In genomic region chr5:149371296-149371962, GRCh38 we compare ENCODE assay signal across 9 cellular contexts. TPM values are rescaled to one million over a fixed set of nuclear protein-coding genes. Genes with fewer than 3 reads are reported as not detected.
DNase-seq lines count a peak whose midpoint lies in the region; ATAC-seq and TF ChIP-seq lines count a peak whose summit lies in the region.
"Had no signal": no experiment of that assay in that cellular context is flagged by ENCODE, and none has a peak within 500 bp of the region (broad histone marks: within the 10 kb centered on the region; RNA-seq: fewer than 3 reads in every experiment).

No MANE protein-coding gene starts in this region.

- peaks cover 4% of the 10 kb centered on the region; the same call in 1 of the 2 replicates for H3K4me1 ChIP-seq in Caco-2
- H3K4me1 ChIP-seq in OCI-LY7 (ENCODE audit: insufficient read depth, low read length, poor library complexity, severe bottlenecking): peaks cover 5% of the 10 kb centered on the region
- H3K4me1 ChIP-seq in tibial nerve: peaks cover 0 to 12% (median 3%) of the 10 kb centered on the region in 4 donors

- no peak overlapping the region for H3K4me2 ChIP-seq in OCI-LY7 (ENCODE audit: low read length)

- H3K79me2 ChIP-seq in OCI-LY7 (ENCODE audit: insufficient read depth, low read depth, low read length): no peaks in the 10 kb centered on the region

- peak; percentile 71 for ATAC-seq in GM19468 (IDR thresholded peaks at IDR 0.05; ENCODE audit: extremely low read depth, unreplicated experiment)

- BruUV-seq in Caco-2 (replicated peaks; lab: Mats Ljungman, UMichigan) (no TSS peak), OCI-LY7 (replicated peaks; lab: Mats Ljungman, UMichigan) (no TSS peak)

- no peaks in the 10 kb centered on the region for H3K4me1 Mint-ChIP-seq in Caco-2 (ENCODE audit: low read depth, unreplicated experiment)

- no peak overlapping the region for H2AFZ ChIP-seq in OCI-LY7 (ENCODE audit: low read length)

- no peaks in the 10 kb centered on the region for H3K9me3 Mint-ChIP-seq in Caco-2 (ENCODE audit: unreplicated experiment)

- no peak overlapping the region for H3K4me3 Mint-ChIP-seq in Caco-2 (ENCODE audit: unreplicated experiment)

- H3K27me3 ChIP-seq in Caco-2 (replicated peaks; ENCODE audit: control insufficient read depth, insufficient read depth, low read length) (no peaks in the 10 kb centered on the region), tibial nerve (no peaks in the 10 kb centered on the region)

- H4K20me1 ChIP-seq in OCI-LY7 (ENCODE audit: insufficient read depth, low read length): no peaks in the 10 kb centered on the region

- TF ChIP-seq POLR2A in tibial nerve (IDR thresholded peaks at IDR 0.05): no peak

- CTCF ChIA-PET in Caco-2 (lab: Charles Lee): interaction anchor here (0.6 to 2.9 kb wide), 12 partner anchors 10 to 63 kb away, joined by 3 to 13 read pairs (median 5); partner anchors contain the start of gene PCYOX1L
- CTCF ChIA-PET in OCI-LY7 (lab: Charles Lee; ENCODE audit: unreplicated experiment): interaction anchor here (0.5 to 1.7 kb wide), 6 partner anchors 10 to 215 kb away, joined by 3 to 10 read pairs (median 6); no protein-coding TSS in a partner anchor

- no peaks in the 10 kb centered on the region for H3K36me3 Mint-ChIP-seq in Caco-2 (ENCODE audit: insufficient read depth, unreplicated experiment)

- H3K4me3 ChIP-seq in Caco-2 (ENCODE audit: low read depth, low read length) (no peak overlapping the region), OCI-LY7 (ENCODE audit: low read depth, low read length, poor library complexity, severe bottlenecking) (no peak overlapping the region), tibial nerve (no peak overlapping the region)

- DNase-seq in Caco-2: peak; percentile 77 to 79
- peak; percentile 54 for DNase-seq in HK-2 (ENCODE audit: unreplicated experiment)
- peak; percentile 77 for DNase-seq in OCI-LY7 (ENCODE audit: low spot score)
- peak; percentile 39 for DNase-seq in activated T-cell treated with anti-CD3 and anti-CD28 coated beads for 48 hours (ENCODE audit: low read depth)
- DNase-seq in fibroblast of gingiva (ENCODE audit: low read depth): peak; percentile 26
- peak in 32 of 56 donors; percentile 2 to 61 (median 22) for DNase-seq in nucleus accumbens (lab: John Stamatoyannopoulos, UW)
- peak; percentile 35 to 52 for DNase-seq in tibial nerve (ENCODE audit: low spot score in 2 of 2)

- H3K9me3 ChIP-seq in Caco-2: no peaks in the 10 kb centered on the region
- H3K9me3 ChIP-seq in OCI-LY7 (ENCODE audit: low read length): no peaks in the 10 kb centered on the region
- H3K9me3 ChIP-seq in tibial nerve: no peaks in the 10 kb centered on the region

- intact Hi-C loops in Caco-2 (cut with micrococcal nuclease; ENCODE audit: unreplicated experiment): loop anchor here (1.0 kb wide), 1 partner anchor 54 kb away; no protein-coding TSS in a partner anchor
- intact Hi-C loops in OCI-LY7 (cut with micrococcal nuclease; ENCODE audit: unreplicated experiment): loop anchor here (1.0 kb wide), 1 partner anchor 54 kb away; no protein-coding TSS in a partner anchor

- TF ChIP-seq CTCF in Caco-2 (IDR thresholded peaks at IDR 0.05; ENCODE audit: insufficient read depth in 1 of 2, low read depth in 1 of 2, low read length in 1 of 2, severe bottlenecking in 1 of 2, unreplicated experiment in 1 of 2) (peak; percentile 85 to 90), OCI-LY7 (conservative IDR thresholded peaks at IDR 0.05; ENCODE audit: low read length) (peak; percentile 81), tibial nerve (IDR thresholded peaks at IDR 0.05) (peak; percentile 66 to 75 (median 73))

- H3K9me2 ChIP-seq in OCI-LY7 (ENCODE audit: insufficient read depth, low read length): no peaks in the 10 kb centered on the region

- 36 to 44% methylated on average over 12 of the region's 12 CpGs for WGBS in tibial nerve, 2 donors

- H3K27ac Mint-ChIP-seq in Caco-2 (ENCODE audit: unreplicated experiment): no peak overlapping the region

- POLR2A ChIA-PET in Caco-2 (lab: Charles Lee): interaction anchor here (0.6 kb wide), 1 partner anchor 19 kb away, joined by 3 read pairs; no protein-coding TSS in a partner anchor
- POLR2A ChIA-PET in OCI-LY7 (lab: Charles Lee): interaction anchor here (0.8 to 1.1 kb wide), 4 partner anchors 14 to 56 kb away, joined by 3 read pairs; partner anchors contain the start of gene PCYOX1L

- H3K27ac ChIP-seq in OCI-LY7 (ENCODE audit: low read depth, low read length, poor library complexity, severe bottlenecking) (no peak overlapping the region), tibial nerve (no peak overlapping the region)

- no peaks in the 10 kb centered on the region for H3K36me3 ChIP-seq in Caco-2 (ENCODE audit: control insufficient read depth, insufficient read depth, low read length)
- no peaks in the 10 kb centered on the region for H3K36me3 ChIP-seq in OCI-LY7 (ENCODE audit: insufficient read depth, low read length)
- peaks cover 0 to 6% (median 0%) of the 10 kb centered on the region in 3 donors for H3K36me3 ChIP-seq in tibial nerve

- no peak for TF ChIP-seq EP300 in tibial nerve (IDR thresholded peaks at IDR 0.05)

- H3K27me3 Mint-ChIP-seq in Caco-2 (ENCODE audit: insufficient read depth, unreplicated experiment): no peaks in the 10 kb centered on the region

RNA-seq across cellular contexts. Expression of gene IL17B, which starts 7.7 kb away (rescaled TPM):
- total RNA-seq in Caco-2 (2022) (not detected in 2 replicates), OCI-LY7 (2022) (not detected in 2 replicates), tibial nerve (100 to 1,000 TPM in 1 of 4 donors, 10 to 100 TPM in 3; 22.8 to 109 (median 80.7) TPM)
- not detected in 2 replicates for total RNA-seq in OCI-LY7 (2014; rRNA removed; shearing (Covaris generic))
- total RNA-seq: activated CD8-positive, alpha-beta memory T cell treated with anti-CD3 and anti-CD28 coated beads for 36 hours had no signal

RNA-seq across cellular contexts. Expression of gene PCYOX1L, which starts 13.6 kb away (rescaled TPM):
- total RNA-seq in Caco-2 (2022) (8.7 and 10.4 TPM in 2 replicates), OCI-LY7 (2022) (32.3 and 33.3 TPM in 2 replicates), tibial nerve (1 to 10 TPM; 5.0 to 8.2 (median 6.7) TPM)
- 18.5 and 22.5 TPM in 2 replicates for total RNA-seq in OCI-LY7 (2014; rRNA removed; shearing (Covaris generic))

RNA-seq across cellular contexts. Expression of gene GRPEL2, which starts 26.1 kb away (rescaled TPM):
- total RNA-seq in Caco-2 (2022): 33.6 and 36.8 TPM in 2 replicates
- total RNA-seq in OCI-LY7 (2014; rRNA removed; shearing (Covaris generic)): 17.4 and 28.3 TPM in 2 replicates
- 37.3 and 41.5 TPM in 2 replicates for total RNA-seq in OCI-LY7 (2022)
- total RNA-seq in tibial nerve: 10 to 100 TPM in 2 of 4 donors, 1 to 10 TPM in 2; 6.5 to 13.5 (median 10.3) TPM

Comparison
In these comparisons a context has a peak if more than half of its experiments do, and no peak if none do; other contexts are left out.
1. DNase-seq: peak in every context shown above with its lines; median percentile 78 in Caco-2; 77 in OCI-LY7; 54 in HK-2; 44 in tibial nerve; 39 in activated T-cell treated with anti-CD3 and anti-CD28 coated beads for 48 hours; 26 in fibroblast of gingiva; 22 in nucleus accumbens.
2. RNA of gene IL17B, which starts 7.7 kb away (total RNA-seq): 22.8 to 109 TPM in tibial nerve; not detected in Caco-2 and not detected in OCI-LY7; every median in the first group is over 10 times any median in the second.
3. Peak in every context shown above with its lines, with median percentiles within 50 percentile points of each other: CTCF ChIP-seq.